21 cellular contexts compared by ENCODE assay signal in the genomic region with DNA sequence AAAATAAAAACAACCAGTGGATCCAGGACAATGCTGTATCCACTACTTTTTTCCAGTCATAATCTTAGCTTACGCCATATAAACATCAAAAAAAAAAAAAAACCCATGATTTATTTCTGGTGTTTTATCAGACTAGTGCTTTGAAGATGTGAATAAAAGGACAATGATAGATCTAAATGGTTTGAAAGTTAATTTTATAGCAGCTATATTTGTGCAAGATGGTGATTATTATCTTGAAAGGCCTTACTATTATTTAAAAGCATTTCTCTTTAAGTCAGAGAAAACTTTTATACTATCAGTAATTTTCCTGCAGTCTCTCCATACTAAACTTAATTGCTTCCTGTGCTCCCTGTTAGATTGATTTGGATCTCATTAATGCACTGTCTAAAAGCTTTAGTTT.
DNase-seq lines count a peak whose midpoint lies in the region; ATAC-seq, FAIRE-seq and TF ChIP-seq lines count a peak whose summit lies in the region.
"Had no signal": no experiment of that assay in that cellular context is flagged by ENCODE, and none has a peak within 500 bp of the region (broad histone marks: within the 10 kb centered on the region; RNA-seq: fewer than 3 reads in every experiment).

No MANE protein-coding gene starts in this region.

- H3K4me3 Mint-ChIP-seq in GM23338 = no peak overlapping the region
- H3K4me3 Mint-ChIP-seq: B cell; CD4-positive, alpha-beta T cell; CD8-positive, alpha-beta T cell had no signal

- no peaks in the 10 kb centered on the region for H3K9me3 Mint-ChIP-seq in GM23338

- ATAC-seq in GM23338 (no peak), SK-N-SH treated with all-trans-retinoic acid at 6 μM for 48 hours (no peak), HG02759 (IDR thresholded peaks at IDR 0.05; ENCODE audit: unreplicated experiment) (no peak)
- ATAC-seq: A549; CD8-positive, alpha-beta T cell had no signal

- no peak overlapping the region for H2AFZ ChIP-seq in GM23338

- no peaks in the 10 kb centered on the region for H3K36me3 ChIP-seq in GM23338 (ENCODE audit: insufficient read depth)
- H3K36me3 ChIP-seq in small intestine (ENCODE audit: control insufficient read depth in 2 of 2, insufficient read depth in 2 of 2, low read length in 2 of 2) = no peaks in the 10 kb centered on the region
- H3K36me3 ChIP-seq: BLaER1 treated with 17β-estradiol and CSF1 and Interleukin-3, amounts not matched to agents 10 nM and 100 nM had no signal

- WGBS in small intestine, 3 donors = 68 to 92% (median 91%) methylated on average over 1 of the region's 1 CpG

- TF ChIP-seq CTCF in GM23338 (conservative IDR thresholded peaks at IDR 0.05; ENCODE audit: low read depth in 2 of 2) = no peak

- H3K27ac ChIP-seq in GM23338 (ENCODE audit: low read depth) (no peak overlapping the region), small intestine (ENCODE audit: low read depth in 1 of 2, low read length in 1 of 2) (no peak overlapping the region)
- H3K27ac ChIP-seq: 22Rv1; A549; BLaER1 treated with 17β-estradiol and CSF1 and Interleukin-3, amounts not matched to agents 10 nM and 100 nM; C4-2B had no signal

- peaks cover 3% of the 10 kb centered on the region for H3K27me3 Mint-ChIP-seq in GM23338 (ENCODE audit: insufficient read depth, low read depth, poor library complexity)
- H3K27me3 Mint-ChIP-seq: B cell; CD4-positive, alpha-beta T cell had no signal

- no peaks in the 10 kb centered on the region for H3K36me3 Mint-ChIP-seq in GM23338 (ENCODE audit: low read depth)
- H3K36me3 Mint-ChIP-seq: CD8-positive, alpha-beta T cell had no signal

- H3K27ac Mint-ChIP-seq in GM23338 = no peak overlapping the region
- H3K27ac Mint-ChIP-seq: B cell; CD4-positive, alpha-beta T cell; CD8-positive, alpha-beta T cell had no signal

- H3K4me3 ChIP-seq in GM23338 = no peak overlapping the region
- no peak overlapping the region for H3K4me3 ChIP-seq in small intestine (ENCODE audit: low read depth in 1 of 2, low read length in 2 of 2)
- H3K4me3 ChIP-seq: A549; BLaER1 treated with 17β-estradiol and CSF1 and Interleukin-3, amounts not matched to agents 10 nM and 100 nM had no signal

- no peaks in the 10 kb centered on the region for H3F3A ChIP-seq in GM23338 (replicated peaks; ENCODE audit: low read depth)

- no peaks in the 10 kb centered on the region for H3K79me2 ChIP-seq in GM23338 (replicated peaks; ENCODE audit: insufficient read depth)

- no peaks in the 10 kb centered on the region for H4K20me1 ChIP-seq in GM23338 (replicated peaks; ENCODE audit: insufficient read depth)
- H4K20me1 ChIP-seq: BLaER1 treated with 17β-estradiol and CSF1 and Interleukin-3, amounts not matched to agents 10 nM and 100 nM had no signal

- H3K4me1 Mint-ChIP-seq in GM23338 = peaks cover 39% of the 10 kb centered on the region
- H3K4me1 Mint-ChIP-seq: B cell had no signal

- DNase-seq in GM23338 (ENCODE audit: low spot score) (no peak), RCC 7860 (ENCODE audit: low spot score) (no peak), small intestine (no peak)
- DNase-seq: AML-193; Caco-2; Calu3; CD4-positive, alpha-beta T cell; CD8-positive, alpha-beta T cell; GF-D8 had no signal

- H3K27me3 ChIP-seq in GM23338 (ENCODE audit: insufficient read depth) (no peaks in the 10 kb centered on the region), small intestine (ENCODE audit: control insufficient read depth in 2 of 2, insufficient read depth in 2 of 2, low read length in 2 of 2) (peaks cover 0 to 2% of the 10 kb centered on the region in 2 donors)
- H3K27me3 ChIP-seq: BLaER1 treated with 17β-estradiol and CSF1 and Interleukin-3, amounts not matched to agents 10 nM and 100 nM had no signal

- 0 out of 2 replicates have a peak, but pooled peaks cover 4% of the 10 kb centered on the region for H3K9me2 ChIP-seq in GM23338 (ENCODE audit: insufficient read depth)

- FAIRE-seq in endometrium (lab: Jason Lieb, UNC) (peak; percentile 29), RCC 7860 (lab: Jason Lieb, UNC) (no peak), small intestine (lab: Jason Lieb, UNC) (no peak)
- FAIRE-seq: A549, D721Med, G401.6, GM12891, GM19239 had no signal

- peak overlapping the region; percentile 55; the same call in 1 of the 2 replicates for H3K4me2 ChIP-seq in GM23338
- H3K4me2 ChIP-seq: A549 had no signal

- H3K4me1 ChIP-seq in GM23338 (ENCODE audit: insufficient read depth) (peaks cover 36% of the 10 kb centered on the region), small intestine (ENCODE audit: control insufficient read depth in 2 of 2, insufficient read depth in 1 of 2, low read depth in 1 of 2, low read length in 1 of 2) (no peaks in the 10 kb centered on the region)
- H3K4me1 ChIP-seq: A549, Caco-2 had no signal

- no peaks in the 10 kb centered on the region for H3K9me3 ChIP-seq in small intestine (ENCODE audit: control insufficient read depth, low read depth)
- H3K9me3 ChIP-seq: A549, Caco-2 had no signal

TF ChIP-seq in GM23338, 12 proteins besides CTCF, POLR2A, EP300 and RAD21 (continues in another document):
- TF ChIP-seq, protein P1, sequence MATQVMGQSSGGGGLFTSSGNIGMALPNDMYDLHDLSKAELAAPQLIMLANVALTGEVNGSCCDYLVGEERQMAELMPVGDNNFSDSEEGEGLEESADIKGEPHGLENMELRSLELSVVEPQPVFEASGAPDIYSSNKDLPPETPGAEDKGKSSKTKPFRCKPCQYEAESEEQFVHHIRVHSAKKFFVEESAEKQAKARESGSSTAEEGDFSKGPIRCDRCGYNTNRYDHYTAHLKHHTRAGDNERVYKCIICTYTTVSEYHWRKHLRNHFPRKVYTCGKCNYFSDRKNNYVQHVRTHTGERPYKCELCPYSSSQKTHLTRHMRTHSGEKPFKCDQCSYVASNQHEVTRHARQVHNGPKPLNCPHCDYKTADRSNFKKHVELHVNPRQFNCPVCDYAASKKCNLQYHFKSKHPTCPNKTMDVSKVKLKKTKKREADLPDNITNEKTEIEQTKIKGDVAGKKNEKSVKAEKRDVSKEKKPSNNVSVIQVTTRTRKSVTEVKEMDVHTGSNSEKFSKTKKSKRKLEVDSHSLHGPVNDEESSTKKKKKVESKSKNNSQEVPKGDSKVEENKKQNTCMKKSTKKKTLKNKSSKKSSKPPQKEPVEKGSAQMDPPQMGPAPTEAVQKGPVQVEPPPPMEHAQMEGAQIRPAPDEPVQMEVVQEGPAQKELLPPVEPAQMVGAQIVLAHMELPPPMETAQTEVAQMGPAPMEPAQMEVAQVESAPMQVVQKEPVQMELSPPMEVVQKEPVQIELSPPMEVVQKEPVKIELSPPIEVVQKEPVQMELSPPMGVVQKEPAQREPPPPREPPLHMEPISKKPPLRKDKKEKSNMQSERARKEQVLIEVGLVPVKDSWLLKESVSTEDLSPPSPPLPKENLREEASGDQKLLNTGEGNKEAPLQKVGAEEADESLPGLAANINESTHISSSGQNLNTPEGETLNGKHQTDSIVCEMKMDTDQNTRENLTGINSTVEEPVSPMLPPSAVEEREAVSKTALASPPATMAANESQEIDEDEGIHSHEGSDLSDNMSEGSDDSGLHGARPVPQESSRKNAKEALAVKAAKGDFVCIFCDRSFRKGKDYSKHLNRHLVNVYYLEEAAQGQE (IDR thresholded peaks at IDR 0.05; ENCODE audit: unreplicated experiment) = no peak
- no peak for TF ChIP-seq ZNF114 (CRISPR knock-in tag; IDR thresholded peaks at IDR 0.05)

TF ChIP-seq in SK-N-SH treated with all-trans-retinoic acid at 6 μM for 48 hours, 23 proteins besides CTCF, POLR2A, EP300 and RAD21 (continues in another document):
- TF ChIP-seq GLIS3 (CRISPR knock-in tag; IDR thresholded peaks at IDR 0.05) (no peak), CSDC2 (CRISPR knock-in tag; IDR thresholded peaks at IDR 0.05) (no peak), TCF4 (CRISPR knock-in tag; IDR thresholded peaks at IDR 0.05; ENCODE audit: borderline replicate concordance) (peak; percentile 64), BACH2 (CRISPR knock-in tag; IDR thresholded peaks at IDR 0.05; ENCODE audit: borderline replicate concordance) (no peak)
- TF ChIP-seq, protein P2, sequence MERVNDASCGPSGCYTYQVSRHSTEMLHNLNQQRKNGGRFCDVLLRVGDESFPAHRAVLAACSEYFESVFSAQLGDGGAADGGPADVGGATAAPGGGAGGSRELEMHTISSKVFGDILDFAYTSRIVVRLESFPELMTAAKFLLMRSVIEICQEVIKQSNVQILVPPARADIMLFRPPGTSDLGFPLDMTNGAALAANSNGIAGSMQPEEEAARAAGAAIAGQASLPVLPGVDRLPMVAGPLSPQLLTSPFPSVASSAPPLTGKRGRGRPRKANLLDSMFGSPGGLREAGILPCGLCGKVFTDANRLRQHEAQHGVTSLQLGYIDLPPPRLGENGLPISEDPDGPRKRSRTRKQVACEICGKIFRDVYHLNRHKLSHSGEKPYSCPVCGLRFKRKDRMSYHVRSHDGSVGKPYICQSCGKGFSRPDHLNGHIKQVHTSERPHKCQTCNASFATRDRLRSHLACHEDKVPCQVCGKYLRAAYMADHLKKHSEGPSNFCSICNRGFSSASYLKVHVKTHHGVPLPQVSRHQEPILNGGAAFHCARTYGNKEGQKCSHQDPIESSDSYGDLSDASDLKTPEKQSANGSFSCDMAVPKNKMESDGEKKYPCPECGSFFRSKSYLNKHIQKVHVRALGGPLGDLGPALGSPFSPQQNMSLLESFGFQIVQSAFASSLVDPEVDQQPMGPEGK (CRISPR knock-in tag; IDR thresholded peaks at IDR 0.05; ENCODE audit: borderline replicate concordance) = no peak
- TF ChIP-seq, protein P3, sequence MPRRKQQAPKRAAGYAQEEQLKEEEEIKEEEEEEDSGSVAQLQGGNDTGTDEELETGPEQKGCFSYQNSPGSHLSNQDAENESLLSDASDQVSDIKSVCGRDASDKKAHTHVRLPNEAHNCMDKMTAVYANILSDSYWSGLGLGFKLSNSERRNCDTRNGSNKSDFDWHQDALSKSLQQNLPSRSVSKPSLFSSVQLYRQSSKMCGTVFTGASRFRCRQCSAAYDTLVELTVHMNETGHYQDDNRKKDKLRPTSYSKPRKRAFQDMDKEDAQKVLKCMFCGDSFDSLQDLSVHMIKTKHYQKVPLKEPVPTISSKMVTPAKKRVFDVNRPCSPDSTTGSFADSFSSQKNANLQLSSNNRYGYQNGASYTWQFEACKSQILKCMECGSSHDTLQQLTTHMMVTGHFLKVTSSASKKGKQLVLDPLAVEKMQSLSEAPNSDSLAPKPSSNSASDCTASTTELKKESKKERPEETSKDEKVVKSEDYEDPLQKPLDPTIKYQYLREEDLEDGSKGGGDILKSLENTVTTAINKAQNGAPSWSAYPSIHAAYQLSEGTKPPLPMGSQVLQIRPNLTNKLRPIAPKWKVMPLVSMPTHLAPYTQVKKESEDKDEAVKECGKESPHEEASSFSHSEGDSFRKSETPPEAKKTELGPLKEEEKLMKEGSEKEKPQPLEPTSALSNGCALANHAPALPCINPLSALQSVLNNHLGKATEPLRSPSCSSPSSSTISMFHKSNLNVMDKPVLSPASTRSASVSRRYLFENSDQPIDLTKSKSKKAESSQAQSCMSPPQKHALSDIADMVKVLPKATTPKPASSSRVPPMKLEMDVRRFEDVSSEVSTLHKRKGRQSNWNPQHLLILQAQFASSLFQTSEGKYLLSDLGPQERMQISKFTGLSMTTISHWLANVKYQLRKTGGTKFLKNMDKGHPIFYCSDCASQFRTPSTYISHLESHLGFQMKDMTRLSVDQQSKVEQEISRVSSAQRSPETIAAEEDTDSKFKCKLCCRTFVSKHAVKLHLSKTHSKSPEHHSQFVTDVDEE (CRISPR knock-in tag; IDR thresholded peaks at IDR 0.05) = no peak
